Comparison of ENCODE assay signal across 2 cellular contexts in the genomic region with DNA sequence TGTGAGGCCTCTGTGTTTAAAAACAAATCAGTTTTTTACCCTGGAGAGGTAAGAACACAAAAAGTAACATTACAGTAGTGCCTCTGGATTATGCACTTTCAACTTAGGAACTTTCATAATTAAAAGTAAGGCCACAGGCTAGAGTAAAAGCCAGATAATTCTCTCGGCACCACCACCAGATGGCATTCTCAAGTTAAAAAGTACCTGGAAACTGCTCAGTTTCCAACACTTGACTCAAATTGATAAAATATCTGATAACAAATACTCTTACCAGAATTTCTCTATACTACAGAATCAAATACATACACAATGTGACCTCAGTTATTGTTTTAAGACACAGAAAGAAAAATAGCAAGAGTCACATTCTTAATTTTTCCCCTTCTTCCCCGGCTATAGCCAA.
A peak's percentile ranks its signal among the peaks of the same experiment; 100 is the strongest.
TF ChIP-seq lines count a peak whose summit lies in the region.

No MANE protein-coding gene starts in this region.

TF ChIP-seq in K562, 482 proteins besides CTCF, POLR2A, EP300 and RAD21:
- TF ChIP-seq MED1 (CRISPR knock-in tag; IDR thresholded peaks at IDR 0.05; ENCODE audit: borderline replicate concordance) (no peak), POLR2B (IDR thresholded peaks at IDR 0.05; ENCODE audit: low read depth, partially characterized antibody) (no peak), PTTG1 (tag; IDR thresholded peaks at IDR 0.05; ENCODE audit: low read depth) (no peak), NCOA4 (IDR thresholded peaks at IDR 0.05; ENCODE audit: partially characterized antibody) (no peak), NR3C1 (CRISPR knock-in tag; IDR thresholded peaks at IDR 0.05) (no peak), CTBP1 (IDR thresholded peaks at IDR 0.05; ENCODE audit: borderline replicate concordance) (no peak), ZNF175 (CRISPR knock-in tag; IDR thresholded peaks at IDR 0.05; ENCODE audit: low read depth) (no peak), MIER1 (IDR thresholded peaks at IDR 0.05; ENCODE audit: low read depth) (no peak), TAF9B (IDR thresholded peaks at IDR 0.05; ENCODE audit: partially characterized antibody) (no peak), CHD1 (IDR thresholded peaks at IDR 0.05; ENCODE audit: low read length) (no peak)

TF ChIP-seq in HepG2, 621 proteins besides CTCF, POLR2A, EP300 and RAD21:
- TF ChIP-seq ZMYM4 (CRISPR knock-in tag; IDR thresholded peaks at IDR 0.05), result no peak
- TF ChIP-seq STAG1 (CRISPR knock-in tag; IDR thresholded peaks at IDR 0.05), result peak; percentile 45
- TF ChIP-seq SMC3 (IDR thresholded peaks at IDR 0.05; ENCODE audit: low read length), result peak; percentile 80
- TF ChIP-seq ZNF841 (CRISPR knock-in tag; IDR thresholded peaks at IDR 0.05; ENCODE audit: borderline replicate concordance), result no peak
- TF ChIP-seq ZNF891 (CRISPR knock-in tag; IDR thresholded peaks at IDR 0.05), result no peak
- no peak for TF ChIP-seq ARID3A (IDR thresholded peaks at IDR 0.05; ENCODE audit: low read depth, low read length)
- TF ChIP-seq ZIK1 (CRISPR knock-in tag; IDR thresholded peaks at IDR 0.05; ENCODE audit: borderline replicate concordance, low read depth), result no peak
- TF ChIP-seq, protein P1, sequence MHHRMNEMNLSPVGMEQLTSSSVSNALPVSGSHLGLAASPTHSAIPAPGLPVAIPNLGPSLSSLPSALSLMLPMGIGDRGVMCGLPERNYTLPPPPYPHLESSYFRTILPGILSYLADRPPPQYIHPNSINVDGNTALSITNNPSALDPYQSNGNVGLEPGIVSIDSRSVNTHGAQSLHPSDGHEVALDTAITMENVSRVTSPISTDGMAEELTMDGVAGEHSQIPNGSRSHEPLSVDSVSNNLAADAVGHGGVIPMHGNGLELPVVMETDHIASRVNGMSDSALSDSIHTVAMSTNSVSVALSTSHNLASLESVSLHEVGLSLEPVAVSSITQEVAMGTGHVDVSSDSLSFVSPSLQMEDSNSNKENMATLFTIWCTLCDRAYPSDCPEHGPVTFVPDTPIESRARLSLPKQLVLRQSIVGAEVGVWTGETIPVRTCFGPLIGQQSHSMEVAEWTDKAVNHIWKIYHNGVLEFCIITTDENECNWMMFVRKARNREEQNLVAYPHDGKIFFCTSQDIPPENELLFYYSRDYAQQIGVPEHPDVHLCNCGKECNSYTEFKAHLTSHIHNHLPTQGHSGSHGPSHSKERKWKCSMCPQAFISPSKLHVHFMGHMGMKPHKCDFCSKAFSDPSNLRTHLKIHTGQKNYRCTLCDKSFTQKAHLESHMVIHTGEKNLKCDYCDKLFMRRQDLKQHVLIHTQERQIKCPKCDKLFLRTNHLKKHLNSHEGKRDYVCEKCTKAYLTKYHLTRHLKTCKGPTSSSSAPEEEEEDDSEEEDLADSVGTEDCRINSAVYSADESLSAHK (CRISPR knock-in tag; IDR thresholded peaks at IDR 0.05; ENCODE audit: borderline replicate concordance), result no peak
- TF ChIP-seq ZNF232 (CRISPR knock-in tag; IDR thresholded peaks at IDR 0.05; ENCODE audit: borderline replicate concordance), result no peak
- TF ChIP-seq ZNF550 (CRISPR knock-in tag; IDR thresholded peaks at IDR 0.05; ENCODE audit: borderline replicate concordance), result no peak
- no peak for TF ChIP-seq FOXK1 (CRISPR knock-in tag; IDR thresholded peaks at IDR 0.05; ENCODE audit: borderline replicate concordance, low read depth)
- TF ChIP-seq, protein P2, sequence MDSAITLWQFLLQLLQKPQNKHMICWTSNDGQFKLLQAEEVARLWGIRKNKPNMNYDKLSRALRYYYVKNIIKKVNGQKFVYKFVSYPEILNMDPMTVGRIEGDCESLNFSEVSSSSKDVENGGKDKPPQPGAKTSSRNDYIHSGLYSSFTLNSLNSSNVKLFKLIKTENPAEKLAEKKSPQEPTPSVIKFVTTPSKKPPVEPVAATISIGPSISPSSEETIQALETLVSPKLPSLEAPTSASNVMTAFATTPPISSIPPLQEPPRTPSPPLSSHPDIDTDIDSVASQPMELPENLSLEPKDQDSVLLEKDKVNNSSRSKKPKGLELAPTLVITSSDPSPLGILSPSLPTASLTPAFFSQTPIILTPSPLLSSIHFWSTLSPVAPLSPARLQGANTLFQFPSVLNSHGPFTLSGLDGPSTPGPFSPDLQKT (CRISPR knock-in tag; IDR thresholded peaks at IDR 0.05; ENCODE audit: borderline replicate concordance), result no peak
- TF ChIP-seq NFYB (CRISPR knock-in tag; IDR thresholded peaks at IDR 0.05), result no peak
- TF ChIP-seq YEATS4 (CRISPR knock-in tag; IDR thresholded peaks at IDR 0.05; ENCODE audit: borderline replicate concordance), result no peak
- no peak for TF ChIP-seq ZNF773 (CRISPR knock-in tag; IDR thresholded peaks at IDR 0.05; ENCODE audit: borderline replicate concordance)
- no peak for TF ChIP-seq MZF1 (CRISPR knock-in tag; IDR thresholded peaks at IDR 0.05; ENCODE audit: borderline replicate concordance)
